Comparison of ENCODE assay signal across 32 cellular contexts in genomic region chr1:230894664-230895063, GRCh38.
"Had no signal": no experiment of that assay in that cellular context is flagged by ENCODE, and none has a peak within 500 bp of the region (broad histone marks: within the 10 kb centered on the region; RNA-seq: fewer than 3 reads in every experiment).

No MANE protein-coding gene starts in this region.

- H3K9me3 Mint-ChIP-seq: activated CD4-positive, alpha-beta memory T cell treated with anti-CD3 and anti-CD28 coated beads for 36 hours; activated CD4-positive, alpha-beta T cell treated with anti-CD3 and anti-CD28 coated beads, Interleukin-2, amount 10 ng/mL, durations not matched to agents 24 days and 14 days; activated naive CD4-positive, alpha-beta T cell treated with anti-CD3 and anti-CD28 coated beads for 36 hours; activated naive CD4-positive, alpha-beta T cell treated with anti-CD3 and anti-CD28 coated beads, Interleukin-2, amount 50 U/mL, for 24 hours; activated naive CD8-positive, alpha-beta T cell treated with anti-CD3 and anti-CD28 coated beads for 36 hours; activated naive CD8-positive, alpha-beta T cell treated with anti-CD3 and anti-CD28 coated beads, Interleukin-2, amount 50 U/mL, for 24 hours; activated T-helper 1 cell treated with anti-CD3 and anti-CD28 coated beads, Interleukin-12 subunit alpha, Interleukin-12 subunit beta, Interleukin-2, Interleukin-4 antibody, amounts not matched to agents 30 ng/mL and 10 ng/mL and 1 ng/mL, durations not matched to agents 14 hours and 24 hours and 36 hours; activated T-helper 2 cell treated with anti-CD3 and anti-CD28 coated beads, Interferon-gamma antibody, Interleukin-2, Interleukin-4, amounts not matched to agents 10 μg/mL and 5 μg/mL and 100 μg/mL, durations not matched to agents 14 hours and 24 hours and 36 hours had no signal

- H3K4me3 ChIP-seq: adrenal gland, body of pancreas, colonic mucosa, esophagus squamous epithelium had no signal

- DNase-seq: activated CD4-positive, alpha-beta memory T cell treated with anti-CD3 and anti-CD28 coated beads for 36 hours; activated CD4-positive, alpha-beta T cell treated with anti-CD3 and anti-CD28 coated beads for 36 hours; activated CD4-positive, alpha-beta T cell treated with anti-CD3 and anti-CD28 coated beads, Interleukin-2, amount 10 ng/mL, durations not matched to agents 24 days and 14 days; activated CD4-positive, CD25-positive, alpha-beta regulatory T cell; activated CD4-positive, CD25-positive, alpha-beta regulatory T cell treated with anti-CD3 and anti-CD28 coated beads, Interleukin-2, amount 50 U/mL, for 72 hours; activated CD8-positive, alpha-beta memory T cell treated with anti-CD3 and anti-CD28 coated beads, Interleukin-2, amount 10 ng/mL, durations not matched to agents 7 days and 5 days; activated CD8-positive, alpha-beta memory T cell treated with anti-CD3 and anti-CD28 coated beads, Interleukin-2, amount 50 U/mL, for 4 hours; activated CD8-positive, alpha-beta T cell treated with anti-CD3 and anti-CD28 coated beads, Interleukin-2, amount 10 ng/mL, durations not matched to agents 7 days and 5 days; activated effector memory CD4-positive, alpha-beta T cell treated with anti-CD3 and anti-CD28 coated beads, Interleukin-2, amount 50 U/mL, for 16 hours; activated naive CD4-positive, alpha-beta T cell treated with anti-CD3 and anti-CD28 coated beads for 36 hours; activated naive CD8-positive, alpha-beta T cell treated with anti-CD3 and anti-CD28 coated beads for 36 hours; activated naive CD8-positive, alpha-beta T cell treated with anti-CD3 and anti-CD28 coated beads, Interleukin-2, amount 50 U/mL, for 24 hours; activated T-cell treated with anti-CD3 and anti-CD28 coated beads, Interleukin-2, amount 50 U/mL, for 1 hour; activated T-cell treated with anti-CD3 and anti-CD28 coated beads, Interleukin-2, amount 50 U/mL, for 48 hours; adrenal gland; amygdala; aorta; body of pancreas; central memory CD4-positive, alpha-beta T cell; cerebellar nuclear complex; colonic mucosa; effector CD8-positive, alpha-beta T cell; esophagus squamous epithelium; foreskin melanocyte; head of caudate nucleus; T-helper 2 cell had no signal

- H3K9me3 ChIP-seq: adrenal gland, body of pancreas, colonic mucosa, esophagus squamous epithelium had no signal

- H3K27me3 Mint-ChIP-seq: activated naive CD4-positive, alpha-beta T cell treated with anti-CD3 and anti-CD28 coated beads, Interleukin-2, amount 50 U/mL, for 24 hours; activated naive CD8-positive, alpha-beta T cell treated with anti-CD3 and anti-CD28 coated beads for 36 hours had no signal

- H3K36me3 ChIP-seq: adrenal gland, colonic mucosa, esophagus squamous epithelium had no signal

- H3K4me3 Mint-ChIP-seq: activated CD4-positive, alpha-beta memory T cell treated with anti-CD3 and anti-CD28 coated beads for 36 hours; activated CD4-positive, alpha-beta T cell treated with anti-CD3 and anti-CD28 coated beads for 36 hours; activated CD4-positive, alpha-beta T cell treated with anti-CD3 and anti-CD28 coated beads, Interleukin-2, amount 10 ng/mL, durations not matched to agents 24 days and 14 days; activated CD8-positive, alpha-beta memory T cell treated with anti-CD3 and anti-CD28 coated beads, Interleukin-2, amount 10 ng/mL, durations not matched to agents 7 days and 5 days; activated CD8-positive, alpha-beta T cell treated with anti-CD3 and anti-CD28 coated beads, Interleukin-2, amount 10 ng/mL, durations not matched to agents 7 days and 5 days; activated naive CD4-positive, alpha-beta T cell treated with anti-CD3 and anti-CD28 coated beads for 36 hours; activated naive CD4-positive, alpha-beta T cell treated with anti-CD3 and anti-CD28 coated beads, Interleukin-2, amount 50 U/mL, for 24 hours; activated naive CD8-positive, alpha-beta T cell treated with anti-CD3 and anti-CD28 coated beads for 36 hours; activated naive CD8-positive, alpha-beta T cell treated with anti-CD3 and anti-CD28 coated beads, Interleukin-2, amount 50 U/mL, for 24 hours; activated T-helper 1 cell treated with anti-CD3 and anti-CD28 coated beads, Interleukin-12 subunit alpha, Interleukin-12 subunit beta, Interleukin-2, Interleukin-4 antibody, amounts not matched to agents 30 ng/mL and 10 ng/mL and 1 ng/mL, durations not matched to agents 14 hours and 24 hours and 36 hours had no signal

- H3K27ac ChIP-seq: adrenal gland, body of pancreas, colonic mucosa, epithelial cell of prostate, esophagus squamous epithelium had no signal

- H3K27me3 ChIP-seq: body of pancreas, colonic mucosa had no signal

- FAIRE-seq: endometrium, endothelial cell of umbilical vein had no signal

- ATAC-seq: activated CD4-positive, alpha-beta T cell treated with anti-CD3 and anti-CD28 coated beads for 36 hours; activated CD8-positive, alpha-beta memory T cell treated with anti-CD3 and anti-CD28 coated beads, Interleukin-2, amount 10 ng/mL, durations not matched to agents 7 days and 5 days; activated CD8-positive, alpha-beta T cell treated with anti-CD3 and anti-CD28 coated beads, Interleukin-2, amount 10 ng/mL, durations not matched to agents 7 days and 5 days; activated naive CD8-positive, alpha-beta T cell treated with anti-CD3 and anti-CD28 coated beads, Interleukin-2, amount 50 U/mL, for 24 hours; body of pancreas had no signal

- H3K4me1 ChIP-seq: body of pancreas, colonic mucosa had no signal

- H3K27ac Mint-ChIP-seq: activated CD4-positive, alpha-beta memory T cell treated with anti-CD3 and anti-CD28 coated beads for 36 hours; activated CD4-positive, alpha-beta T cell treated with anti-CD3 and anti-CD28 coated beads for 36 hours; activated CD4-positive, alpha-beta T cell treated with anti-CD3 and anti-CD28 coated beads, Interleukin-2, amount 10 ng/mL, durations not matched to agents 24 days and 14 days; activated CD8-positive, alpha-beta memory T cell treated with anti-CD3 and anti-CD28 coated beads, Interleukin-2, amount 10 ng/mL, durations not matched to agents 7 days and 5 days; activated CD8-positive, alpha-beta T cell treated with anti-CD3 and anti-CD28 coated beads, Interleukin-2, amount 10 ng/mL, durations not matched to agents 7 days and 5 days; activated naive CD4-positive, alpha-beta T cell treated with anti-CD3 and anti-CD28 coated beads for 36 hours; activated naive CD4-positive, alpha-beta T cell treated with anti-CD3 and anti-CD28 coated beads, Interleukin-2, amount 50 U/mL, for 24 hours; activated naive CD8-positive, alpha-beta T cell treated with anti-CD3 and anti-CD28 coated beads for 36 hours; activated naive CD8-positive, alpha-beta T cell treated with anti-CD3 and anti-CD28 coated beads, Interleukin-2, amount 50 U/mL, for 24 hours; activated T-helper 1 cell treated with anti-CD3 and anti-CD28 coated beads, Interleukin-12 subunit alpha, Interleukin-12 subunit beta, Interleukin-2, Interleukin-4 antibody, amounts not matched to agents 30 ng/mL and 10 ng/mL and 1 ng/mL, durations not matched to agents 14 hours and 24 hours and 36 hours; activated T-helper 2 cell treated with anti-CD3 and anti-CD28 coated beads, Interferon-gamma antibody, Interleukin-2, Interleukin-4, amounts not matched to agents 10 μg/mL and 5 μg/mL and 100 μg/mL, durations not matched to agents 14 hours and 24 hours and 36 hours had no signal

- H3K4me1 Mint-ChIP-seq: activated CD4-positive, alpha-beta T cell treated with anti-CD3 and anti-CD28 coated beads for 36 hours; activated CD4-positive, alpha-beta T cell treated with anti-CD3 and anti-CD28 coated beads, Interleukin-2, amount 10 ng/mL, durations not matched to agents 24 days and 14 days; activated CD8-positive, alpha-beta memory T cell treated with anti-CD3 and anti-CD28 coated beads, Interleukin-2, amount 10 ng/mL, durations not matched to agents 7 days and 5 days; activated naive CD4-positive, alpha-beta T cell treated with anti-CD3 and anti-CD28 coated beads, Interleukin-2, amount 50 U/mL, for 24 hours; activated naive CD8-positive, alpha-beta T cell treated with anti-CD3 and anti-CD28 coated beads for 36 hours; activated naive CD8-positive, alpha-beta T cell treated with anti-CD3 and anti-CD28 coated beads, Interleukin-2, amount 50 U/mL, for 24 hours had no signal

- H3K36me3 Mint-ChIP-seq: activated CD4-positive, alpha-beta memory T cell treated with anti-CD3 and anti-CD28 coated beads for 36 hours; activated CD8-positive, alpha-beta memory T cell treated with anti-CD3 and anti-CD28 coated beads, Interleukin-2, amount 10 ng/mL, durations not matched to agents 7 days and 5 days; activated naive CD4-positive, alpha-beta T cell treated with anti-CD3 and anti-CD28 coated beads, Interleukin-2, amount 50 U/mL, for 24 hours; activated naive CD8-positive, alpha-beta T cell treated with anti-CD3 and anti-CD28 coated beads for 36 hours had no signal
